Comparison of ENCODE assay signal across 10 cellular contexts in the genomic region with DNA sequence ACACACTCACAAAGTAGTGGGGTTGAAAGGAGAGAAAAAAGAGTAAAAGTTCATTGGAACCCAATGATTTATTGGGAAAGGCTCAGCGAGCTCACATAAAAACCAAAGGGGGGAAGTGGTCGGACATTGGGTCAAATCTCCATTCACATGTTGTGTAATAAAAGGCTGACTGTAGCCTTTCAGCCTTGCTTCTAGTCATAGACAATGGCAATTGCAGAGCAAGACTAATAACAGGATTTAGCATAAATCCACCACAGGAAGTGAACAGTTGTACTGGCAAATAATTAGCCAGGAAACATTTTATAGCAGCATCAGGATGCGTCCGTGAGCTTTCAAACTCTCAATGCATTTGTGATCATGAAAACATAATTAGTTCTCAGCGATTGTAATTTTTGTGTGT.
DNase-seq lines count a peak whose midpoint lies in the region; ATAC-seq and TF ChIP-seq lines count a peak whose summit lies in the region.
"Had no signal": no experiment of that assay in that cellular context is flagged by ENCODE, and none has a peak within 500 bp of the region (broad histone marks: within the 10 kb centered on the region; RNA-seq: fewer than 3 reads in every experiment).

No MANE protein-coding gene starts in this region.

- ATAC-seq in GM19043 (IDR thresholded peaks at IDR 0.05; ENCODE audit: low read depth, unreplicated experiment): peak; percentile 98
- peak; percentile 85 for ATAC-seq in HG03066 (IDR thresholded peaks at IDR 0.05; ENCODE audit: low read depth, unreplicated experiment)

- no peaks in the 10 kb centered on the region for H3K27me3 Mint-ChIP-seq in neural crest cell (ENCODE audit: low read depth)
- H3K27me3 Mint-ChIP-seq: dendritic cell treated with granulocyte-macrophage colony-stimulating factor and Interleukin-4, amounts not matched to agents 40 ng/mL and 50 ng/mL, for 4 days; progenitor cell of endocrine pancreas had no signal

- H3K4me3 Mint-ChIP-seq in neural crest cell: peak overlapping the region; percentile 39
- H3K4me3 Mint-ChIP-seq: dendritic cell treated with granulocyte-macrophage colony-stimulating factor and Interleukin-4, amounts not matched to agents 40 ng/mL and 50 ng/mL, for 4 days had no signal

- DNase-seq in SKM-1 treated with dmso at 0.1 percent for 144 hours (lab: John Stamatoyannopoulos, UW; ENCODE audit: unreplicated experiment) (peak; percentile 83), neural crest cell (ENCODE audit: low read depth, low spot score) (no peak), T1000 (lab: John Stamatoyannopoulos, UW) (no peak), ureter (ENCODE audit: low spot score) (no peak), UCSD-AML1 (lab: John Stamatoyannopoulos, UW; ENCODE audit: unreplicated experiment) (no peak)
- no peak for DNase-seq in stimulated activated CD8-positive, alpha-beta memory T cell treated with anti-CD3 and anti-CD28 coated beads, Interleukin-4, amount 100 ng/mL, for 48 hours

- H3K27ac Mint-ChIP-seq in neural crest cell (ENCODE audit: unreplicated experiment): peak overlapping the region; percentile 88
- H3K27ac Mint-ChIP-seq: dendritic cell treated with granulocyte-macrophage colony-stimulating factor and Interleukin-4, amounts not matched to agents 40 ng/mL and 50 ng/mL, for 4 days; progenitor cell of endocrine pancreas had no signal

- H3K4me1 Mint-ChIP-seq in neural crest cell: peaks cover 47% of the 10 kb centered on the region

- H3K9me3 Mint-ChIP-seq in neural crest cell: peaks cover 8% of the 10 kb centered on the region
- H3K9me3 Mint-ChIP-seq: dendritic cell treated with granulocyte-macrophage colony-stimulating factor and Interleukin-4, amounts not matched to agents 40 ng/mL and 50 ng/mL, for 4 days had no signal

- peaks cover 6% of the 10 kb centered on the region for H3K36me3 Mint-ChIP-seq in neural crest cell (ENCODE audit: low read depth)

- no peak for TF ChIP-seq CTCF in neural crest cell (conservative IDR thresholded peaks at IDR 0.05)
